In the genomic region with DNA sequence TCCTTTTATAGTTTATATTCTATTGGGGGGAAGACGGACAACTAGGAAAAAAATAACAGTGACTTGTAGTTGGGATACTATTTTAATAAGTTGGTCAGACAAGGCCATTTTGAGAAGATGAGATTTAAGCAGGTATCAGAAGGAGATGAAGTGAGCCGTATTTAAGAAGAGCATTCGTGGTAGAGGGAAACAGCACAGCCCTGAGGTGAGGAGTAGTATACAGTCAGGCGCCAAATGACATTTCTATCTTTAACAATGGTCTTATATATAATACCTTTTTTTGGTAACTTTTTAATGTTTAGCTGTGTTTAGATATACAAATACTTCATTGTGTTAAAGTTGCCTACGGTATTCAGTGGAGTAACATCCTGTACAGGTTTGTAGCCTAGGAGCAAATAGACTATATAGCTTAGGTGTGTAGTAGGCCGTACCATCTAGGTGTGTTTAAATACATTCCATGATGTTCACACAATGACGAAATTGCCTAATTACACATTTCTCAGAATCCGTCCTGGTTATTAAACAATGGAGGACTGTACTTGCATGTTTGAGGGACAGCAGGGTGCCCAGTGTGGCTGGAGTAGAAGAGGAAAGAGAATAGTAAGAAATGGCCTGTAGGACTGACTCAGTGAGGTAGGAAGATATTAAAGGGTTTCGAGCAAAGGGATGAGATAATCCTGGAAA, we compare ENCODE assay signal across 1 cellular context.
A peak's percentile ranks its signal among the peaks of the same experiment; 100 is the strongest.
TF ChIP-seq lines count a peak whose summit lies in the region.

No MANE protein-coding gene starts in this region.

TF ChIP-seq in K562, 482 proteins besides CTCF, POLR2A, EP300 and RAD21 (continued from another document):
- TF ChIP-seq ZNF609 (CRISPR knock-in tag; IDR thresholded peaks at IDR 0.05; ENCODE audit: borderline replicate concordance) (no peak), SMAD4 (CRISPR knock-in tag; conservative IDR thresholded peaks at IDR 0.05) (no peak), ZNF282 (CRISPR knock-in tag; IDR thresholded peaks at IDR 0.05) (no peak), ZNF146 (CRISPR knock-in tag; IDR thresholded peaks at IDR 0.05; ENCODE audit: unreplicated experiment) (peak; percentile 86), RBM34 (IDR thresholded peaks at IDR 0.05; ENCODE audit: borderline replicate concordance, insufficient read depth, low read length) (no peak), SMARCA4 (IDR thresholded peaks at IDR 0.05) (0 out of 2 replicates have a peak, but pooled peaks have one; percentile 19), PRDM10 (IDR thresholded peaks at IDR 0.05; ENCODE audit: partially characterized antibody) (peak; percentile 9), ZNF717 (CRISPR knock-in tag; IDR thresholded peaks at IDR 0.05) (0 out of 2 replicates have a peak, but pooled peaks have one; percentile 45), ZFP36 (IDR thresholded peaks at IDR 0.05; ENCODE audit: low read depth, low read length, partially characterized antibody) (peak; percentile 37), CC2D1A (IDR thresholded peaks at IDR 0.05) (no peak), CREB3 (tag; conservative IDR thresholded peaks at IDR 0.05; ENCODE audit: low read depth) (no peak), KLF10 (CRISPR knock-in tag; IDR thresholded peaks at IDR 0.05) (0 out of 2 replicates have a peak, but pooled peaks have one; percentile 21), FOXK2 (conservative IDR thresholded peaks at IDR 0.05 in 1 of 2, IDR thresholded peaks at IDR 0.05 in 1 of 2; ENCODE audit: low read depth in 2 of 2) (no peak), DACH1 (IDR thresholded peaks at IDR 0.05; ENCODE audit: partially characterized antibody) (no peak), ATF3 (IDR thresholded peaks at IDR 0.05) (peak; percentile 42; the same call in 1 of the 2 replicates), ATF3 (CRISPR knock-in tag; conservative IDR thresholded peaks at IDR 0.05) (no peak), ZSCAN29 (IDR thresholded peaks at IDR 0.05) (no peak), MCM5 (IDR thresholded peaks at IDR 0.05; ENCODE audit: low read depth) (no peak), TRIM25 (IDR thresholded peaks at IDR 0.05; ENCODE audit: borderline replicate concordance) (0 out of 2 replicates have a peak, but pooled peaks have one; percentile 55), PKNOX1 (IDR thresholded peaks at IDR 0.05) (peak; percentile 36), POLR2H (tag; IDR thresholded peaks at IDR 0.05; ENCODE audit: low read depth) (0 out of 2 replicates have a peak, but pooled peaks have one; percentile 29), ZNF134 (CRISPR knock-in tag; conservative IDR thresholded peaks at IDR 0.05) (no peak), MITF (IDR thresholded peaks at IDR 0.05) (no peak), SETDB1 (IDR thresholded peaks at IDR 0.05; ENCODE audit: low read length) (no peak), NKRF (IDR thresholded peaks at IDR 0.05; ENCODE audit: borderline replicate concordance) (peak; percentile 42; the same call in 1 of the 2 replicates), CEBPB (tag; IDR thresholded peaks at IDR 0.05) (peak; percentile 30; the same call in 1 of the 2 replicates), ETV1 (tag; conservative IDR thresholded peaks at IDR 0.05; ENCODE audit: low read depth) (no peak), ZFX (CRISPR knock-in tag; IDR thresholded peaks at IDR 0.05) (peak; percentile 36), TEAD4 (IDR thresholded peaks at IDR 0.05; ENCODE audit: low read length) (0 out of 2 replicates have a peak, but pooled peaks have one; percentile 13), TEAD4 (CRISPR knock-in tag; IDR thresholded peaks at IDR 0.05; ENCODE audit: borderline replicate concordance) (no peak)
- TF ChIP-seq, protein P1, sequence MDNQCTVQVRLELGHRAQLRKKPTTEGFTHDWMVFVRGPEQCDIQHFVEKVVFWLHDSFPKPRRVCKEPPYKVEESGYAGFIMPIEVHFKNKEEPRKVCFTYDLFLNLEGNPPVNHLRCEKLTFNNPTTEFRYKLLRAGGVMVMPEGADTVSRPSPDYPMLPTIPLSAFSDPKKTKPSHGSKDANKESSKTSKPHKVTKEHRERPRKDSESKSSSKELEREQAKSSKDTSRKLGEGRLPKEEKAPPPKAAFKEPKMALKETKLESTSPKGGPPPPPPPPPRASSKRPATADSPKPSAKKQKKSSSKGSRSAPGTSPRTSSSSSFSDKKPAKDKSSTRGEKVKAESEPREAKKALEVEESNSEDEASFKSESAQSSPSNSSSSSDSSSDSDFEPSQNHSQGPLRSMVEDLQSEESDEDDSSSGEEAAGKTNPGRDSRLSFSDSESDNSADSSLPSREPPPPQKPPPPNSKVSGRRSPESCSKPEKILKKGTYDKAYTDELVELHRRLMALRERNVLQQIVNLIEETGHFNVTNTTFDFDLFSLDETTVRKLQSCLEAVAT (IDR thresholded peaks at IDR 0.05) = peak in 1 of 2 experiments; percentile 22; a peak in 1 of 4 replicates
- TF ChIP-seq, protein P2, sequence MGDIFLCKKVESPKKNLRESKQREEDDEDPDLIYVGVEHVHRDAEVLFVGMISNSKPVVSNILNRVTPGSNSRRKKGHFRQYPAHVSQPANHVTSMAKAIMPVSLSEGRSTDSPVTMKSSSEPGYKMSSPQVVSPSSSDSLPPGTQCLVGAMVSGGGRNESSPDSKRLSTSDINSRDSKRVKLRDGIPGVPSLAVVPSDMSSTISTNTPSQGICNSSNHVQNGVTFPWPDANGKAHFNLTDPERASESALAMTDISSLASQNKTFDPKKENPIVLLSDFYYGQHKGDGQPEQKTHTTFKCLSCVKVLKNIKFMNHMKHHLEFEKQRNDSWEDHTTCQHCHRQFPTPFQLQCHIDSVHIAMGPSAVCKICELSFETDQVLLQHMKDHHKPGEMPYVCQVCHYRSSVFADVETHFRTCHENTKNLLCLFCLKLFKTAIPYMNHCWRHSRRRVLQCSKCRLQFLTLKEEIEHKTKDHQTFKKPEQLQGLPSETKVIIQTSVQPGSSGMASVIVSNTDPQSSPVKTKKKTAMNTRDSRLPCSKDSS (IDR thresholded peaks at IDR 0.05; ENCODE audit: low read depth, partially characterized antibody) = no peak
TF ChIP-seq in K562: peak in this region for 28.
